ENCODE assay signal across 8 cellular contexts in the genomic region with DNA sequence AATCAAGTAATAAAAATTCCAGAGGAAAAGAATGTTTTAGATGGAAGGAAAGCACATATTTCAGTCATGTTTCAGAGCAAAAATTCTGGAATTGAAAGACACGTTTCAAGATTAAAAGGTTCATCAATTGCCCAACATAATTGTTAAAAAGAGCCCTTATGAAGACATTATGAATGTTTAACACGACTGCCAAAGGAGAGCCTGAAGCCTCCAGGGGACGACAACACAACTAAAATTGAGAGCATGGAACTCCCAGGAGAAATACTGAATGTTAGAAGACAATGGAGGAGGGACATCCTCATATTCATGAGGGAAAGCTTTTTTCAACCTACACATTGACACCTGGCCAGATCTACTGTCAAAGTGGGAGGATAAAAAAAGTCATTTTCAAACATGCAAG. TPM values are rescaled to one million over a fixed set of nuclear protein-coding genes. Genes with fewer than 3 reads are reported as not detected.
A peak's percentile ranks its signal among the peaks of the same experiment; 100 is the strongest.
DNase-seq lines count a peak whose midpoint lies in the region; TF ChIP-seq lines count a peak whose summit lies in the region.
"Had no signal": no experiment of that assay in that cellular context is flagged by ENCODE, and none has a peak within 500 bp of the region (broad histone marks: within the 10 kb centered on the region; RNA-seq: fewer than 3 reads in every experiment).

No MANE protein-coding gene starts in this region.

- TF ChIP-seq CTCF in GM12865 (IDR thresholded peaks at IDR 0.05; ENCODE audit: insufficient read depth, low read depth, low read length, missing control alignments) (peak; percentile 68), fibroblast of mammary gland (conservative IDR thresholded peaks at IDR 0.05; ENCODE audit: control insufficient read depth, insufficient read depth, low read depth, low read length) (peak; percentile 44), sigmoid colon (IDR thresholded peaks at IDR 0.05) (peak in 2 of 4 experiments; percentile 29 to 50)

- H3K27me3 ChIP-seq in sigmoid colon: no peaks in the 10 kb centered on the region

- 2 to 6% methylated on average over 3 of the region's 3 CpGs for WGBS in sigmoid colon, 2 donors

- H3K27ac ChIP-seq in sigmoid colon: no peak overlapping the region

- H3K9me3 ChIP-seq in sigmoid colon: no peaks in the 10 kb centered on the region

- intact Hi-C loops in sigmoid colon (cut with DNase I): no loop called here

- DNase-seq in GM12865 (ENCODE audit: low read depth) (peak; percentile 66), NCI-H1092 (lab: John Stamatoyannopoulos, UW) (peak; percentile 9), fibroblast of mammary gland (ENCODE audit: low read depth) (peak; percentile 31), pulmonary artery endothelial cell (ENCODE audit: low read depth, low spot score) (peak; percentile 4), sigmoid colon (no peak), NCI-H1048 (lab: John Stamatoyannopoulos, UW) (no peak)
- peak; percentile 38 for DNase-seq in activated CD4-positive, alpha-beta T cell treated with anti-CD3 and anti-CD28 coated beads, Interleukin-2, amount 50 U/mL, for 1 hour

- no peak for TF ChIP-seq EP300 in sigmoid colon (IDR thresholded peaks at IDR 0.05)

- no peak for TF ChIP-seq POLR2A in sigmoid colon (IDR thresholded peaks at IDR 0.05)

- H3K4me3 ChIP-seq in GM12865 (ENCODE audit: low read depth, low read length) (no peak overlapping the region), fibroblast of mammary gland (ENCODE audit: control insufficient read depth, low read depth, low read length) (no peak overlapping the region), sigmoid colon (no peak overlapping the region)

- H3K4me1 ChIP-seq in sigmoid colon: no peaks in the 10 kb centered on the region

- no peaks in the 10 kb centered on the region for H3K36me3 ChIP-seq in sigmoid colon

RNA-seq across cellular contexts. Expression of a gene that starts 16.0 kb away (rescaled TPM):
- total RNA-seq in pulmonary artery endothelial cell: not detected in 2 replicates
- total RNA-seq in sigmoid colon: not detected
- polyA plus RNA-seq in sigmoid colon: not detected
- total RNA-seq: skeletal muscle tissue had no signal

RNA-seq across cellular contexts. Expression of a gene that starts 21.4 kb away (rescaled TPM):
- total RNA-seq in pulmonary artery endothelial cell: not detected in 2 replicates
- total RNA-seq in sigmoid colon: not detected
- polyA plus RNA-seq in sigmoid colon: under 1 TPM in 1 of 3 donors, not detected in 2; 0.01 TPM
- total RNA-seq: skeletal muscle tissue had no signal

RNA-seq across cellular contexts. Expression of a gene that starts 26.2 kb away (rescaled TPM):
- total RNA-seq in pulmonary artery endothelial cell (not detected in 2 replicates), sigmoid colon (not detected)
- not detected for polyA plus RNA-seq in sigmoid colon
- total RNA-seq: skeletal muscle tissue had no signal

RNA-seq across cellular contexts. Expression of a gene that starts 36.5 kb away (rescaled TPM):
- total RNA-seq in pulmonary artery endothelial cell (not detected in 2 replicates), sigmoid colon (not detected)
- not detected for polyA plus RNA-seq in sigmoid colon
- total RNA-seq: skeletal muscle tissue had no signal

RNA-seq across cellular contexts. Expression of a gene that starts 44.3 kb away (rescaled TPM):
- total RNA-seq in pulmonary artery endothelial cell (not detected in 2 replicates), sigmoid colon (not detected)
- not detected for polyA plus RNA-seq in sigmoid colon
- total RNA-seq: skeletal muscle tissue had no signal

Comparison
In these comparisons a context has a peak if more than half of its experiments do, and no peak if none do; other contexts are left out.
1. DNase-seq: peak in GM12865 (single experiment), NCI-H1092 (single experiment), activated CD4-positive, alpha-beta T cell treated with anti-CD3 and anti-CD28 coated beads, Interleukin-2, amount 50 U/mL, for 1 hour (single experiment), fibroblast of mammary gland (single experiment) and pulmonary artery endothelial cell (single experiment); none in sigmoid colon (single experiment) and NCI-H1048 (single experiment).